1 cellular context compared by ENCODE assay signal in genomic region chr1:63874278-63874880, GRCh38.
TF ChIP-seq lines count a peak whose summit lies in the region.

No MANE protein-coding gene starts in this region.

TF ChIP-seq in SK-N-SH treated with all-trans-retinoic acid at 6 μM for 48 hours, 23 proteins besides CTCF, POLR2A, EP300 and RAD21 (continued from another document):
- TF ChIP-seq PATZ1 (CRISPR knock-in tag; IDR thresholded peaks at IDR 0.05; ENCODE audit: borderline replicate concordance) = peak; percentile 50; the same call in 1 of the 2 replicates
- TF ChIP-seq ZFP30 (CRISPR knock-in tag; IDR thresholded peaks at IDR 0.05) = no peak
- no peak for TF ChIP-seq ESRRG (CRISPR knock-in tag; IDR thresholded peaks at IDR 0.05)
- TF ChIP-seq POU6F1 (CRISPR knock-in tag; IDR thresholded peaks at IDR 0.05; ENCODE audit: borderline replicate concordance, low read depth) = peak; percentile 82; the same call in 1 of the 2 replicates
- TF ChIP-seq TOX (CRISPR knock-in tag; IDR thresholded peaks at IDR 0.05; ENCODE audit: borderline replicate concordance) = peak; percentile 91
- 0 out of 2 replicates have a peak, but pooled peaks have one; percentile 67 for TF ChIP-seq TSHZ2 (CRISPR knock-in tag; IDR thresholded peaks at IDR 0.05)
- TF ChIP-seq RARB (CRISPR knock-in tag; IDR thresholded peaks at IDR 0.05) = peak; percentile 83
- peak; percentile 77; the same call in 1 of the 2 replicates for TF ChIP-seq ZC3H10 (CRISPR knock-in tag; IDR thresholded peaks at IDR 0.05)
- TF ChIP-seq CSDC2 (CRISPR knock-in tag; IDR thresholded peaks at IDR 0.05) = no peak; the same call in 1 of the 2 replicates
- no peak for TF ChIP-seq ZNF70 (CRISPR knock-in tag; IDR thresholded peaks at IDR 0.05)
- peak; percentile 98 for TF ChIP-seq ISL1 (CRISPR knock-in tag; IDR thresholded peaks at IDR 0.05)
- no peak for TF ChIP-seq CSRNP3 (CRISPR knock-in tag; IDR thresholded peaks at IDR 0.05)
- no peak for TF ChIP-seq PPARA (CRISPR knock-in tag; IDR thresholded peaks at IDR 0.05; ENCODE audit: borderline replicate concordance)
- TF ChIP-seq TCF4 (CRISPR knock-in tag; IDR thresholded peaks at IDR 0.05; ENCODE audit: borderline replicate concordance) = no peak
- TF ChIP-seq ZNF8 (CRISPR knock-in tag; IDR thresholded peaks at IDR 0.05) = no peak
